ENCODE assay signal across 21 cellular contexts in genomic region chr2:135951071-135951583, GRCh38. TPM values are rescaled to one million over a fixed set of nuclear protein-coding genes. Genes with fewer than 3 reads are reported as not detected.
DNase-seq lines count a peak whose midpoint lies in the region; ATAC-seq and TF ChIP-seq lines count a peak whose summit lies in the region.
"Had no signal": no experiment of that assay in that cellular context is flagged by ENCODE, and none has a peak within 500 bp of the region (broad histone marks: within the 10 kb centered on the region; RNA-seq: fewer than 3 reads in every experiment).

No MANE protein-coding gene starts in this region.

- H3K36me3 Mint-ChIP-seq in naive B cell = peaks cover 22 to 27% of the 10 kb centered on the region in 2 donors

- H3K9me3 ChIP-seq in SK-N-SH (no peaks in the 10 kb centered on the region), WERI-Rb-1 (ENCODE audit: severe bottlenecking) (no peaks in the 10 kb centered on the region)
- H3K9me3 ChIP-seq: right atrium auricular region had no signal

- H2AFZ ChIP-seq in SK-N-SH (ENCODE audit: low read depth) = no peak overlapping the region

- H3K27me3 ChIP-seq in SK-N-SH (ENCODE audit: insufficient read depth) (no peaks in the 10 kb centered on the region), dorsolateral prefrontal cortex (no peaks in the 10 kb centered on the region), WERI-Rb-1 (ENCODE audit: insufficient read depth, low read depth, severe bottlenecking) (no peaks in the 10 kb centered on the region)
- H3K27me3 ChIP-seq: right atrium auricular region, SJCRH30 had no signal

- peaks cover 7% of the 10 kb centered on the region for H3F3A ChIP-seq in SK-N-SH (replicated peaks; ENCODE audit: insufficient read depth)

- peaks cover 2 to 7% of the 10 kb centered on the region in 2 experiments; a peak in 3 of 4 replicates for H3K4me1 ChIP-seq in SK-N-SH (ENCODE audit: control insufficient read depth in 1 of 2, insufficient read depth in 2 of 2, low read depth in 1 of 2, low read length in 1 of 2)
- H3K4me1 ChIP-seq: SJCRH30 had no signal

- no peak for TF ChIP-seq CTCF in SK-N-SH (IDR thresholded peaks at IDR 0.05)
- TF ChIP-seq CTCF in dorsolateral prefrontal cortex (IDR thresholded peaks at IDR 0.05 in 54 of 56, conservative IDR thresholded peaks at IDR 0.05 in 2 of 56; ENCODE audit: low read depth in 1 of 56, partially characterized antibody in 56 of 56) = no peak
- TF ChIP-seq CTCF in WERI-Rb-1 (IDR thresholded peaks at IDR 0.05; ENCODE audit: low read depth, low read length) = no peak

- H3K27me3 Mint-ChIP-seq in naive B cell = no peaks in the 10 kb centered on the region

- ATAC-seq in SK-N-SH treated with all-trans-retinoic acid at 6 μM for 48 hours (no peak), naive B cell (ENCODE audit: low read depth in 2 of 2) (no peak)
- ATAC-seq: PC-3; stimulated activated effector memory CD8-positive, alpha-beta T cell treated with anti-CD3 and anti-CD28 coated beads, Interleukin-12 subunit alpha, Interleukin-12 subunit beta, amount 100 ng/mL, for 72 hours had no signal

- POLR2A ChIA-PET in SK-N-SH (lab: Yijun Ruan, JAX) = no interaction called here

- no peak overlapping the region for H3K4me2 ChIP-seq in SK-N-SH

- H3K4me3 ChIP-seq in SK-N-SH (ENCODE audit: low read depth in 2 of 2, low read length in 1 of 2) (no peak overlapping the region), dorsolateral prefrontal cortex (no peak overlapping the region), WERI-Rb-1 (ENCODE audit: low read depth, low read length) (no peak overlapping the region)
- H3K4me3 ChIP-seq: right atrium auricular region, SJCRH30 had no signal

- TF ChIP-seq RAD21 in SK-N-SH (IDR thresholded peaks at IDR 0.05; ENCODE audit: low read length) = no peak

- DNase-seq in SK-N-SH (no peak), NCI-H1092 (lab: John Stamatoyannopoulos, UW) (peak; percentile 25), NCI-H82 treated with DMSO at 0.1 percent for 48 hours (lab: John Stamatoyannopoulos, UW; ENCODE audit: unreplicated experiment) (peak; percentile 31), naive B cell (no peak), dorsolateral prefrontal cortex (no peak), WERI-Rb-1 (no peak), RKO (ENCODE audit: low spot score) (no peak)
- DNase-seq: activated CD4-positive, alpha-beta T cell treated with anti-CD3 and anti-CD28 coated beads for 1 hour; activated CD8-positive, alpha-beta memory T cell treated with anti-CD3 and anti-CD28 coated beads, Interleukin-2, amount 50 U/mL, for 48 hours; activated gamma-delta T cell treated with Interleukin-2 at 50 U/mL for 16 hours; effector CD8-positive, alpha-beta T cell; H7; NCI-H2171 treated with DMSO at 0.1 percent for 48 hours; nucleus accumbens; PC-3; T-helper 9 cell had no signal

- no peak overlapping the region for H3K9ac ChIP-seq in SK-N-SH

- no peaks in the 10 kb centered on the region for H3K9me2 ChIP-seq in SK-N-SH

- peak overlapping the region in 4 of 6 donors; percentile 24 to 82 (median 56) for H3K27ac Mint-ChIP-seq in naive B cell
- H3K27ac Mint-ChIP-seq: stimulated activated effector memory CD8-positive, alpha-beta T cell treated with anti-CD3 and anti-CD28 coated beads, Interleukin-12 subunit alpha, Interleukin-12 subunit beta, amount 100 ng/mL, for 72 hours had no signal

- peaks cover 0 to 29% of the 10 kb centered on the region in 2 experiments for H3K36me3 ChIP-seq in SK-N-SH (replicated peaks in 1 of 2; ENCODE audit: control insufficient read depth in 1 of 2, insufficient read depth in 2 of 2, low read length in 1 of 2)
- H3K36me3 ChIP-seq in WERI-Rb-1 = peaks cover 6% of the 10 kb centered on the region; the same call in 1 of the 2 replicates
- H3K36me3 ChIP-seq: right atrium auricular region had no signal

- peaks cover 31% of the 10 kb centered on the region for H4K20me1 ChIP-seq in SK-N-SH (ENCODE audit: insufficient read depth)

- H3K27ac ChIP-seq in SK-N-SH (ENCODE audit: low read depth in 2 of 2, low read length in 1 of 2) (no peak overlapping the region), dorsolateral prefrontal cortex (no peak overlapping the region), WERI-Rb-1 (no peak overlapping the region)
- H3K27ac ChIP-seq: C4-2B, right atrium auricular region, SJCRH30 had no signal

- WGBS in SK-N-SH (ENCODE audit: low lambda C conversion rate) = 94% methylated on average over 2 of the region's 2 CpGs

- H3K9me3 Mint-ChIP-seq in naive B cell = peaks cover 0 to 2% (median 0%) of the 10 kb centered on the region in 7 donors
- H3K9me3 Mint-ChIP-seq: stimulated activated effector memory CD8-positive, alpha-beta T cell treated with anti-CD3 and anti-CD28 coated beads, Interleukin-12 subunit alpha, Interleukin-12 subunit beta, amount 100 ng/mL, for 72 hours had no signal

- H3K4me3 Mint-ChIP-seq in naive B cell = no peak overlapping the region
- H3K4me3 Mint-ChIP-seq: stimulated activated effector memory CD8-positive, alpha-beta T cell treated with anti-CD3 and anti-CD28 coated beads, Interleukin-12 subunit alpha, Interleukin-12 subunit beta, amount 100 ng/mL, for 72 hours had no signal

- CTCF ChIA-PET in SK-N-SH (lab: Yijun Ruan, JAX) = interaction anchor here (1.3 kb wide), 1 partner anchor 22 kb away, joined by 3 read pairs; no protein-coding TSS in a partner anchor

- TF ChIP-seq EP300 in SK-N-SH (IDR thresholded peaks at IDR 0.05; ENCODE audit: borderline replicate concordance in 1 of 2, low read depth in 1 of 2, low read length in 1 of 2) = no peak

- intact Hi-C loops in dorsolateral prefrontal cortex (cut with DNase I) = no loop called here

- peaks cover 23 to 40% (median 30%) of the 10 kb centered on the region in 3 donors for H3K4me1 Mint-ChIP-seq in naive B cell

- peaks cover 30% of the 10 kb centered on the region for H3K79me2 ChIP-seq in SK-N-SH (ENCODE audit: insufficient read depth)

TF ChIP-seq in SK-N-SH, 30 proteins besides CTCF, POLR2A, EP300 and RAD21:
- no peak for TF ChIP-seq YY1 (IDR thresholded peaks at IDR 0.05; ENCODE audit: low read depth)
- 0 out of 2 replicates have a peak, but pooled peaks have one; percentile 11 for TF ChIP-seq NFIC (IDR thresholded peaks at IDR 0.05; ENCODE audit: borderline replicate concordance)

TF ChIP-seq in SK-N-SH treated with all-trans-retinoic acid at 6 μM for 48 hours, 23 proteins besides CTCF, POLR2A, EP300 and RAD21:
- TF ChIP-seq CREB5 (CRISPR knock-in tag; IDR thresholded peaks at IDR 0.05; ENCODE audit: low read depth) = no peak

RNA-seq across cellular contexts. Expression of gene DARS1, which starts 34.3 kb away (rescaled TPM):
- 52.2 and 68.8 TPM in 2 replicates for polyA plus RNA-seq in SK-N-SH (2012; rRNA removed)
- polyA plus RNA-seq in SK-N-SH (2012; cell fraction: cytosol; rRNA removed) = 75.8 and 92.7 TPM in 2 replicates
- polyA plus RNA-seq in SK-N-SH (2012; cell fraction: nucleus; rRNA removed) = 17.9 and 49.5 TPM in 2 replicates
- polyA plus RNA-seq in naive B cell (ENCODE audit: low read depth in 6 of 6) = 100 to 1,000 TPM; 143 to 226 (median 172) TPM
- 10 to 100 TPM; 30.3 to 79.7 (median 46.5) TPM for total RNA-seq in dorsolateral prefrontal cortex

Comparison
In these comparisons a context has a peak if more than half of its experiments do, and no peak if none do; other contexts are left out.
1. DNase-seq: peak in NCI-H1092 (single experiment) and NCI-H82 treated with DMSO at 0.1 percent for 48 hours (single experiment); none in SK-N-SH (single experiment), naive B cell (single experiment), dorsolateral prefrontal cortex (0 of 10), WERI-Rb-1 (single experiment) and RKO (single experiment).